ENCODE assay signal across 8 cellular contexts in the genomic region with DNA sequence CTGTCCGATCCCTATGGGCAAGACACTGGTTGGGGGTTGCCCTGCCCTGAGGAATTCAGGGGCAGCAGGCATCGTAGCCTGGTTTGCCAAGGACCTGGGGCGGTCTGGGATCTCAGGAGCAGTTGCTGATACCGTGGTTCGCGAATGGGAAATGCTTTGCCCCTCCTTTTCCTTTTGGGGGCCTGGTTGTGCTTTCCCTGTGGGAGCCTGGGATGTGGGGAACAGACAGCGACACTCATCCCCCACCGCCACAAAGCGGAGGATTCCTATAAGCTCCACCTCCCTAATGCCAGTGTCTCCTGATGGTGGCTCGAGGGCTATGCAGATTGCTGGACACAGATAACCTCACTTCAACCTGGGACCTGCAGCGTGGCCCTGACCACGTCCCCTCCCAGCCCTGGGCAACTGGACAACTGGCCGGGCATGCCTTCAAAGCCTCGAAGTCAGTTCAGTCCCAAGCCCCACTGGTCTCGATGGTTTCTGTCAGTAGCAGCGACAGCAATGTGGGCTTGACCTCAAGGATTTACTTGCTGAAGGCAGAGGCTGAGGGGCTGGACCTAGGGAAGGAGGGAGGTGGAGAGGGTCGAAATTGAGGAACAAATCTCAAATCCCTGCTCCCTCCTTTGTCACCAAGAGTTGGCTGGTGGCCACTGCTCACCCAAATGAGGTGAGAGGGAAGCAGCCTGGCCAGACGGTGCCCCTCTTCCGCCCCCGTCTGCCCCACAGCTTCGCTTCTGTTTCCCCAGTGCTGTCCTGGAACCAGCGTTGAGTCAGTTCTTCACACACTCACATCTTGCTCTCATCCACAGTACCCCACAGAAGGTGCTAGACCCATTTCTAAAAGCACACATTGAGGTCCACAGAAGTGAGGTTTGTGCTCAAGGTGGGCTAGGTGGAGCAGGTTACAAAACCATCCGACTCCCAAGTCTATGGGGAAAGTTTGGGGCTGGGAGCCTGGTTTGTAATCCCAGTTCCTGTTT. TPM values are rescaled to one million over a fixed set of nuclear protein-coding genes. Genes with fewer than 3 reads are reported as not detected.
A peak's percentile ranks its signal among the peaks of the same experiment; 100 is the strongest.
DNase-seq lines count a peak whose midpoint lies in the region; ATAC-seq and TF ChIP-seq lines count a peak whose summit lies in the region.

No MANE protein-coding gene starts in this region.

- peak overlapping the region; percentile 100 for H3K4me3 ChIP-seq in fibroblast of the aortic adventitia (ENCODE audit: low read depth, low read length)
- peak overlapping the region; percentile 97 for H3K4me3 ChIP-seq in rectal smooth muscle tissue (ENCODE audit: low read length)

- no peaks in the 10 kb centered on the region for H3K9me3 Mint-ChIP-seq in T-cell

- POLR2A ChIA-PET in T-cell (lab: Charles Lee), result no interaction called here

- DNase-seq in EL (peak; percentile 34), T-cell (no peak), fibroblast of the aortic adventitia (ENCODE audit: low read depth) (peak; percentile 49), HuH-7 (ENCODE audit: low spot score) (no peak), NOMO-1 treated with DMSO at 0.1 percent for 48 hours (lab: John Stamatoyannopoulos, UW; ENCODE audit: unreplicated experiment) (no peak), NCI-H1048 (lab: John Stamatoyannopoulos, UW) (no peak)

- H3K4me1 Mint-ChIP-seq in T-cell, result peaks cover 18 to 30% (median 28%) of the 10 kb centered on the region in 3 donors

- H3K27ac ChIP-seq in rectal smooth muscle tissue (ENCODE audit: low read depth, low read length), result peak overlapping the region; percentile 98

- no peaks in the 10 kb centered on the region for H3K27me3 ChIP-seq in rectal smooth muscle tissue (ENCODE audit: control insufficient read depth, insufficient read depth, low read length)

- no peak overlapping the region for H3K9ac ChIP-seq in rectal smooth muscle tissue (ENCODE audit: low read length)

- no peaks in the 10 kb centered on the region for H3K27me3 Mint-ChIP-seq in T-cell

- peaks cover 6% of the 10 kb centered on the region for H3K36me3 Mint-ChIP-seq in T-cell

- ATAC-seq in T-cell (replicated peaks in 1 of 4) (no peak), HG02588 (IDR thresholded peaks at IDR 0.05; ENCODE audit: unreplicated experiment) (no peak)

- CTCF ChIA-PET in T-cell (lab: Charles Lee), result no interaction called here

- H3K4me3 Mint-ChIP-seq in T-cell, result peak overlapping the region; percentile 87 to 95 (median 94)

- H3K27ac Mint-ChIP-seq in T-cell, result peak overlapping the region in 1 of 2 donors; percentile 16

- no peaks in the 10 kb centered on the region for H3K36me3 ChIP-seq in rectal smooth muscle tissue (ENCODE audit: control insufficient read depth, insufficient read depth, low read length)

- TF ChIP-seq CTCF in fibroblast of the aortic adventitia (IDR thresholded peaks at IDR 0.05; ENCODE audit: insufficient read depth, low read length), result no peak

- H3K4me1 ChIP-seq in rectal smooth muscle tissue (ENCODE audit: control insufficient read depth, insufficient read depth, low read length), result peaks cover 15% of the 10 kb centered on the region

RNA-seq across cellular contexts. Expression of gene CEBPB, which starts 3.5 kb away (rescaled TPM):
- total RNA-seq in T-cell (10 to 100 TPM; 25.8 to 53.8 (median 48.0) TPM), fibroblast of the aortic adventitia (ENCODE audit: low replicate concordance) (38.1 TPM in 2 replicates)

RNA-seq across cellular contexts. Expression of gene PEDS1, which starts 40.6 kb away (rescaled TPM):
- total RNA-seq in T-cell (10 to 100 TPM; 17.6 to 20.0 (median 18.3) TPM), fibroblast of the aortic adventitia (ENCODE audit: low replicate concordance) (9.3 and 19.9 TPM in 2 replicates)

Comparison
In these comparisons a context has a peak if more than half of its experiments do, and no peak if none do; other contexts are left out.
1. DNase-seq: peak in EL (single experiment) and fibroblast of the aortic adventitia (single experiment); none in T-cell (0 of 34), HuH-7 (single experiment), NOMO-1 treated with DMSO at 0.1 percent for 48 hours (single experiment) and NCI-H1048 (single experiment).